8 cellular contexts compared by ENCODE assay signal in the genomic region with DNA sequence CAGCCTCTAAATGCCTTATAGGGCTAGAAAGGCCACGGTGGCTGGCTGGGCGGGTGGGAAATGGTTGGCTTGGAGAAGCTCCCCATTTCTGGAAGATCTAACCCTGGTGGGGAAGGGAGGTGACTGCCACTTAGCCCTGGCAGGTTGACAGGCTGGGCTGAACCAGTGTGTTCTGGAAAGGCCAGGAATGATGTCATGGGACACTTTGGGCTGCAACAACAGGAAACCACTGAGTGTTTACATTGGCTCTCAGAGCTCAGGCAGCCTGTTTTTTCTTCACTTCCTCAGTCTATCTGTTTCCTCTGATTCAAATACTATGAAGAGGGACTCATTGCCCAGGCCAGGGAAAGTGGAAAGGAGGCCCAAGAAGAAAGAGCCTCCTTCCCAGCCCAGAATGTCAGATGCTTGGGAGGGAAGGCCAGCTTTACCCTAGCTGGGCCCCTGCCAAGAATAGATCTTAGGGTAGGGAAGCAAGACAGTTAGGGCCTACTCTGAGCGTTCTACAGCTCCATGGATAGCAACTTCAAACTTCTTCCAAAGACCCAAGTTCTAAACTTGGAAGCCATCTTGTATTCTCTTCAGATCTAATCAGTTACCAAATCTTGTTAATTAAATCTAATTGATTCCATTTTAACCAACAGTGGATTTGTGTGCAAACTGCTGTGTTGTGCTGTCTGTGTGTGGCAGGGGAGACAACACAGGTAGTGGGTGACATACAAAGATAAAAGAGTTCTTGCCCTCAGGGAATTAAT.
DNase-seq lines count a peak whose midpoint lies in the region; ATAC-seq and TF ChIP-seq lines count a peak whose summit lies in the region.

No MANE protein-coding gene starts in this region.

- no peak for TF ChIP-seq POLR2A in stomach (IDR thresholded peaks at IDR 0.05)

- CTCF ChIA-PET in mammary epithelial cell (lab: Charles Lee; ENCODE audit: low non-redundant PET), result no interaction called here

- H4K20me1 ChIP-seq in mammary epithelial cell (ENCODE audit: insufficient read depth, low read length), result no peaks in the 10 kb centered on the region

- TF ChIP-seq EP300 in stomach (IDR thresholded peaks at IDR 0.05), result peak; percentile 3

- no TSS peak for BruUV-seq in mammary epithelial cell (replicated peaks; lab: Mats Ljungman, UMichigan)

- TF ChIP-seq CTCF in mammary epithelial cell (conservative IDR thresholded peaks at IDR 0.05 in 1 of 2, IDR thresholded peaks at IDR 0.05 in 1 of 2; ENCODE audit: extremely low read depth in 1 of 2, insufficient read depth in 1 of 2, low read depth in 1 of 2, low read length in 2 of 2), result no peak
- TF ChIP-seq CTCF in stomach (IDR thresholded peaks at IDR 0.05), result peak in 1 of 7 experiments; percentile 32

- peaks cover 4% of the 10 kb centered on the region for H3K36me3 Mint-ChIP-seq in T-helper 1 cell treated with Interleukin-12 subunit alpha and Interleukin-12 subunit beta and Interleukin-4 antibody, amounts not matched to agents 30 μg/mL and 1 μg/mL, for 36 hours (ENCODE audit: low read depth)

- no peak overlapping the region for H3K4me2 ChIP-seq in mammary epithelial cell (ENCODE audit: insufficient read depth, low read depth, low read length)

- H3K79me2 ChIP-seq in mammary epithelial cell (ENCODE audit: insufficient read depth, low read length), result no peaks in the 10 kb centered on the region

- peaks cover 51% of the 10 kb centered on the region for H3K4me1 Mint-ChIP-seq in T-helper 1 cell treated with Interleukin-12 subunit alpha and Interleukin-12 subunit beta and Interleukin-4 antibody, amounts not matched to agents 30 μg/mL and 1 μg/mL, for 36 hours (ENCODE audit: low read depth)

- ATAC-seq in HG03108 (IDR thresholded peaks at IDR 0.05; ENCODE audit: unreplicated experiment) (peak; percentile 63), left lobe of liver (peak; percentile 98), GM21390 (IDR thresholded peaks at IDR 0.05; ENCODE audit: unreplicated experiment) (no peak)

- H3K9me3 Mint-ChIP-seq in T-helper 1 cell treated with Interleukin-12 subunit alpha and Interleukin-12 subunit beta and Interleukin-4 antibody, amounts not matched to agents 30 μg/mL and 1 μg/mL, for 36 hours, result no peaks in the 10 kb centered on the region

- H3K27me3 Mint-ChIP-seq in T-helper 1 cell treated with Interleukin-12 subunit alpha and Interleukin-12 subunit beta and Interleukin-4 antibody, amounts not matched to agents 30 μg/mL and 1 μg/mL, for 36 hours (ENCODE audit: low read depth), result no peaks in the 10 kb centered on the region

- in situ Hi-C loops in mammary epithelial cell (cut with MboI; ENCODE audit: low sequenced_read_pairs in 2 of 2), result loop anchor here in 1 of 2 donors (10.0 kb wide), 1 partner anchor 63 kb away; a partner anchor contains a TSS

- H3K36me3 ChIP-seq in mammary epithelial cell (ENCODE audit: insufficient read depth, low read length) (no peaks in the 10 kb centered on the region), stomach (no peaks in the 10 kb centered on the region)

- no peak overlapping the region for H3K9ac ChIP-seq in mammary epithelial cell (ENCODE audit: insufficient read depth, low read length)

- no peak overlapping the region for H3K27ac ChIP-seq in mammary epithelial cell (ENCODE audit: insufficient read depth, low read depth, low read length)
- H3K27ac ChIP-seq in stomach, result peak overlapping the region; percentile 72 to 87 (median 82)

- H2AFZ ChIP-seq in mammary epithelial cell (ENCODE audit: low read depth, low read length), result no peak overlapping the region

- H3K4me1 ChIP-seq in mammary epithelial cell (ENCODE audit: insufficient read depth, low read length), result peaks cover 13% of the 10 kb centered on the region
- peaks cover 9 to 23% (median 12%) of the 10 kb centered on the region in 4 donors for H3K4me1 ChIP-seq in stomach

- H3K27me3 ChIP-seq in mammary epithelial cell (ENCODE audit: insufficient read depth, low read length) (no peaks in the 10 kb centered on the region), stomach (no peaks in the 10 kb centered on the region)

- peak overlapping the region; percentile 90 for H3K27ac Mint-ChIP-seq in T-helper 1 cell treated with Interleukin-12 subunit alpha and Interleukin-12 subunit beta and Interleukin-4 antibody, amounts not matched to agents 30 μg/mL and 1 μg/mL, for 36 hours

- intact Hi-C loops in mammary epithelial cell (cut with micrococcal nuclease), result no loop called here
- intact Hi-C loops in stomach (cut with DNase I; ENCODE audit: low total_unique reads), result no loop called here

- peaks cover 2% of the 10 kb centered on the region for H3K9me3 ChIP-seq in mammary epithelial cell (replicated peaks; ENCODE audit: insufficient read depth, low read length)
- H3K9me3 ChIP-seq in stomach, result no peaks in the 10 kb centered on the region

- peak; percentile 96 for DNase-seq in DMS53 (lab: John Stamatoyannopoulos, UW)
- DNase-seq in mammary epithelial cell, result peak; percentile 54
- DNase-seq in left lobe of liver (ENCODE audit: low spot score), result peak; percentile 88
- DNase-seq in stomach, result peak; percentile 80
- DNase-seq in retina, result no peak

- 46% methylated on average over 3 of the region's 3 CpGs for WGBS in mammary epithelial cell (ENCODE audit: low coverage, missing lambda C conversion rate)
- WGBS in stomach, 5 donors, result 54 to 71% (median 64%) methylated on average over 1 to 3 of the region's 3 CpGs

- H3K4me3 Mint-ChIP-seq in T-helper 1 cell treated with Interleukin-12 subunit alpha and Interleukin-12 subunit beta and Interleukin-4 antibody, amounts not matched to agents 30 μg/mL and 1 μg/mL, for 36 hours, result peak overlapping the region; percentile 37

- H3K4me3 ChIP-seq in mammary epithelial cell (replicated peaks in 1 of 3; ENCODE audit: insufficient read depth in 1 of 3, low read depth in 2 of 3, low read length in 3 of 3), result no peak overlapping the region
- no peak overlapping the region for H3K4me3 ChIP-seq in stomach

- dilution Hi-C loops in mammary epithelial cell (cut with HindIII; ENCODE audit: low sequenced_read_pairs), result no loop called here
